Comparison of ENCODE assay signal across 23 cellular contexts in genomic region chr18:29616885-29617284, GRCh38.
"Had no signal": no experiment of that assay in that cellular context is flagged by ENCODE, and none has a peak within 500 bp of the region (broad histone marks: within the 10 kb centered on the region; RNA-seq: fewer than 3 reads in every experiment).

No MANE protein-coding gene starts in this region.

- H3K36me3 ChIP-seq: gastroesophageal sphincter, neural progenitor cell, thoracic aorta had no signal

- H3K27ac ChIP-seq: gastroesophageal sphincter, neural progenitor cell, parathyroid adenoma, skin epidermis, thoracic aorta had no signal

- H3K9me3 ChIP-seq: gastroesophageal sphincter, thoracic aorta had no signal

- H3K9ac ChIP-seq: neural progenitor cell, parathyroid adenoma had no signal

- H3K27me3 ChIP-seq: gastroesophageal sphincter, neural progenitor cell had no signal

- H3K4me3 ChIP-seq: gastroesophageal sphincter, neural progenitor cell, skin epidermis, thoracic aorta had no signal

- H3K4me2 ChIP-seq: neural progenitor cell had no signal

- DNase-seq: activated CD4-positive, alpha-beta T cell treated with anti-CD3 and anti-CD28 coated beads for 36 hours; activated CD4-positive, CD25-positive, alpha-beta regulatory T cell; activated CD8-positive, alpha-beta memory T cell treated with anti-CD3 and anti-CD28 coated beads, Interleukin-2, amount 10 ng/mL, durations not matched to agents 7 days and 5 days; activated CD8-positive, alpha-beta T cell treated with anti-CD3 and anti-CD28 coated beads, Interleukin-2, amount 10 ng/mL, durations not matched to agents 7 days and 5 days; activated naive CD8-positive, alpha-beta T cell treated with anti-CD3 and anti-CD28 coated beads, Interleukin-2, amount 50 U/mL, for 24 hours; activated T-cell treated with anti-CD3 and anti-CD28 coated beads, Interleukin-2, amount 50 U/mL, for 48 hours; amygdala; effector CD8-positive, alpha-beta T cell; erythroblast; hypothalamus; midbrain; naive thymus-derived CD8-positive, alpha-beta T cell; occipital lobe; stimulated activated CD4-positive, alpha-beta T cell treated with anti-CD3 and anti-CD28 coated beads, Interleukin-4, amount 100 ng/mL, for 24 hours; T-cell; trophoblast cell had no signal

- H2AFZ ChIP-seq: neural progenitor cell, parathyroid adenoma had no signal

- H3K4me1 ChIP-seq: gastroesophageal sphincter, neural progenitor cell, parathyroid adenoma had no signal

- H3K79me2 ChIP-seq: parathyroid adenoma had no signal

- ATAC-seq: activated CD4-positive, alpha-beta T cell treated with anti-CD3 and anti-CD28 coated beads for 36 hours; activated CD8-positive, alpha-beta memory T cell treated with anti-CD3 and anti-CD28 coated beads, Interleukin-2, amount 10 ng/mL, durations not matched to agents 7 days and 5 days; activated CD8-positive, alpha-beta T cell treated with anti-CD3 and anti-CD28 coated beads, Interleukin-2, amount 10 ng/mL, durations not matched to agents 7 days and 5 days; activated naive CD8-positive, alpha-beta T cell treated with anti-CD3 and anti-CD28 coated beads, Interleukin-2, amount 50 U/mL, for 24 hours; gastroesophageal sphincter; naive thymus-derived CD8-positive, alpha-beta T cell; sciatic nerve; stimulated activated effector memory CD8-positive, alpha-beta T cell treated with anti-CD3 and anti-CD28 coated beads, Interleukin-12 subunit alpha, Interleukin-12 subunit beta, amount 100 ng/mL, for 72 hours; T-cell had no signal
